Comparison of ENCODE assay signal across 14 cellular contexts in genomic region chr14:71532349-71532748, GRCh38.
DNase-seq lines count a peak whose midpoint lies in the region; ATAC-seq and TF ChIP-seq lines count a peak whose summit lies in the region.
"Had no signal": no experiment of that assay in that cellular context is flagged by ENCODE, and none has a peak within 500 bp of the region (broad histone marks: within the 10 kb centered on the region; RNA-seq: fewer than 3 reads in every experiment).

No MANE protein-coding gene starts in this region.

- H3K36me3 ChIP-seq in HUES64 (ENCODE audit: insufficient read depth, low read length) = no peaks in the 10 kb centered on the region; the same call in 1 of the 2 replicates
- H3K36me3 ChIP-seq: vagina had no signal

- H3K4me3 ChIP-seq in HUES64 (ENCODE audit: low read length) = no peak overlapping the region
- H3K4me3 ChIP-seq: vagina had no signal

- DNase-seq in A172 (ENCODE audit: low spot score) (peak; percentile 31), globus pallidus (ENCODE audit: low spot score) (peak; percentile 17), activated gamma-delta T cell (lab: John Stamatoyannopoulos, UW) (no peak), activated gamma-delta T cell treated with Interleukin-2 at 50 U/mL for 16 hours (no peak), DMS53 treated with DMSO at 0.1 percent for 48 hours (lab: John Stamatoyannopoulos, UW; ENCODE audit: unreplicated experiment) (no peak), NCI-H524 (lab: John Stamatoyannopoulos, UW) (no peak)
- DNase-seq: activated CD4-positive, CD25-positive, alpha-beta regulatory T cell; activated T-cell treated with anti-CD3 and anti-CD28 coated beads for 4 hours; AML-193; erythroblast; immature natural killer cell had no signal

- WGBS in HUES64 = 91% methylated on average over 4 of the region's 4 CpGs

- peak; percentile 80 for ATAC-seq in SK-N-SH treated with all-trans-retinoic acid at 6 μM for 48 hours

- H3K27ac ChIP-seq in HUES64 (ENCODE audit: low read depth, low read length) = peak overlapping the region; percentile 17; the same call in 1 of the 2 replicates
- H3K27ac ChIP-seq: vagina had no signal

- no peaks in the 10 kb centered on the region for H3K27me3 ChIP-seq in HUES64 (ENCODE audit: insufficient read depth, low read length)
- H3K27me3 ChIP-seq: vagina had no signal

- peaks cover 20% of the 10 kb centered on the region for H3K4me1 ChIP-seq in HUES64 (ENCODE audit: insufficient read depth, low read length)

- H3K9me3 ChIP-seq in HUES64 (ENCODE audit: insufficient read depth, low read depth, low read length) = no peaks in the 10 kb centered on the region
- H3K9me3 ChIP-seq: vagina had no signal

- H3K9ac ChIP-seq in HUES64 (ENCODE audit: low read depth, low read length) = peak overlapping the region; percentile 1; the same call in 1 of the 2 replicates

TF ChIP-seq in SK-N-SH treated with all-trans-retinoic acid at 6 μM for 48 hours, 23 proteins besides CTCF, POLR2A, EP300 and RAD21:
- TF ChIP-seq RARB (CRISPR knock-in tag; IDR thresholded peaks at IDR 0.05) = no peak
- no peak for TF ChIP-seq CSDC2 (CRISPR knock-in tag; IDR thresholded peaks at IDR 0.05)
- no peak for TF ChIP-seq SNAI2 (CRISPR knock-in tag; IDR thresholded peaks at IDR 0.05)
- peak; percentile 71 for TF ChIP-seq ISL1 (CRISPR knock-in tag; IDR thresholded peaks at IDR 0.05)
- no peak for TF ChIP-seq TOX (CRISPR knock-in tag; IDR thresholded peaks at IDR 0.05; ENCODE audit: borderline replicate concordance)
- no peak for TF ChIP-seq GLIS3 (CRISPR knock-in tag; IDR thresholded peaks at IDR 0.05)
- TF ChIP-seq, protein P1, sequence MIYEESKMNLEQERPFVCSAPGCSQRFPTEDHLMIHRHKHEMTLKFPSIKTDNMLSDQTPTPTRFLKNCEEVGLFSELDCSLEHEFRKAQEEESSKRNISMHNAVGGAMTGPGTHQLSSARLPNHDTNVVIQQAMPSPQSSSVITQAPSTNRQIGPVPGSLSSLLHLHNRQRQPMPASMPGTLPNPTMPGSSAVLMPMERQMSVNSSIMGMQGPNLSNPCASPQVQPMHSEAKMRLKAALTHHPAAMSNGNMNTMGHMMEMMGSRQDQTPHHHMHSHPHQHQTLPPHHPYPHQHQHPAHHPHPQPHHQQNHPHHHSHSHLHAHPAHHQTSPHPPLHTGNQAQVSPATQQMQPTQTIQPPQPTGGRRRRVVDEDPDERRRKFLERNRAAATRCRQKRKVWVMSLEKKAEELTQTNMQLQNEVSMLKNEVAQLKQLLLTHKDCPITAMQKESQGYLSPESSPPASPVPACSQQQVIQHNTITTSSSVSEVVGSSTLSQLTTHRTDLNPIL (CRISPR knock-in tag; IDR thresholded peaks at IDR 0.05; ENCODE audit: low read depth) = 0 out of 2 replicates have a peak, but pooled peaks have one; percentile 4

Comparison
In these comparisons a context has a peak if more than half of its experiments do, and no peak if none do; other contexts are left out.
1. DNase-seq: peak in A172 (single experiment) and globus pallidus (single experiment); none in activated gamma-delta T cell (single experiment), activated gamma-delta T cell treated with Interleukin-2 at 50 U/mL for 16 hours (single experiment), DMS53 treated with DMSO at 0.1 percent for 48 hours (single experiment) and NCI-H524 (0 of 2).